14 cellular contexts compared by ENCODE assay signal in the genomic region with DNA sequence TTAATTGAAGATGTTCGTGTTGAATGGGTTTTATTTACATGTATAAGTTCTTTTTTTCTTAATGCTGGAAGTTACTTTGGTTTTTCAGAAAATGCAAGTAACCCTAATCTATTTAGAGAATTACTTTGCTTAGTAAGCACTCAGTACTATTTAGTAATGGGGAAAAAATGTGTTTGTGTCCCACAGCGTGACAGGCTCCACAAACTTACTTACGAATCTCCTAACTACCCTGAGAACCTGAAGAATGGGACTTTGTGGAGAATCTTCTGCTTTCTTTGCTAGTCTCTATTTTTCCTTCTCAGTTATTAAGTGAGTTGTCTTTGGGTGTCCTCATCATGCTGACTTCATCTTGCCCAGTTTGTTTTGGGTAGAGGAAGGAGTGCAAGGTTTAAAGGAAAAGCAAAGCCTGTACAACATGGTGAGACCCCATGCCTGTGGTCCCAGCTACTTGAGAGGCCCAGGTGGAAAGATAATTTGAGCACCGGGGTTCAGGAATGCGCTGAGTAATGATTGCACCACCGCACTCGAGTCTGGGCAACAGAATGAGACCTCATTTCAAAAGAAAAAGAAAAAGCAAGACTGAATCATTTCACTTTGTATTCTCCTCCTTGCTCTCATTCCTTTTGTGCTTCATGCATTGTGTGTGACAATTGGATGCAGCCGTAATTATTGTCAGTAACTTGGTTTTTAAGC. TPM values are rescaled to one million over a fixed set of nuclear protein-coding genes. Genes with fewer than 3 reads are reported as not detected.
DNase-seq lines count a peak whose midpoint lies in the region; ATAC-seq, FAIRE-seq and TF ChIP-seq lines count a peak whose summit lies in the region.
"Had no signal": no experiment of that assay in that cellular context is flagged by ENCODE, and none has a peak within 500 bp of the region (broad histone marks: within the 10 kb centered on the region; RNA-seq: fewer than 3 reads in every experiment).

No MANE protein-coding gene starts in this region.

- H3K27ac ChIP-seq in left lung = peak overlapping the region in 1 of 2 donors; percentile 28

- ATAC-seq in left lung (peak; percentile 54), GM19467 (IDR thresholded peaks at IDR 0.05; ENCODE audit: unreplicated experiment) (no peak), HG02623 (IDR thresholded peaks at IDR 0.05; ENCODE audit: unreplicated experiment) (no peak), HG03095 (IDR thresholded peaks at IDR 0.05; ENCODE audit: unreplicated experiment) (no peak)
- ATAC-seq: left cardiac atrium; stimulated activated effector memory CD8-positive, alpha-beta T cell treated with anti-CD3 and anti-CD28 coated beads, Interleukin-12 subunit alpha, Interleukin-12 subunit beta, amount 100 ng/mL, for 72 hours had no signal

- H3K36me3 ChIP-seq in bronchial epithelial cell (ENCODE audit: control insufficient read depth, insufficient read depth, low read length) (no peaks in the 10 kb centered on the region), left lung (no peaks in the 10 kb centered on the region)

- H3K4me3 ChIP-seq in AG10803 (ENCODE audit: low read length) (no peak overlapping the region), bronchial epithelial cell (ENCODE audit: low read depth, low read length) (no peak overlapping the region), left lung (no peak overlapping the region)

- DNase-seq in AG10803 (ENCODE audit: low read depth) (peak; percentile 38), M059J (ENCODE audit: low read depth) (peak; percentile 69), bronchial epithelial cell (ENCODE audit: low read depth) (peak; percentile 78), left lung (peak in 1 of 2 donors; percentile 47), NCI-H1694 treated with DMSO at 0.1 percent for 48 hours (lab: John Stamatoyannopoulos, UW) (no peak)
- DNase-seq: amniotic stem cell, Karpas-422, left cardiac atrium, NCI-H2171 treated with DMSO at 0.1 percent for 48 hours, occipital lobe had no signal

- FAIRE-seq in bronchial epithelial cell (lab: Jason Lieb, UNC) = no peak

- TF ChIP-seq CTCF in AG10803 (conservative IDR thresholded peaks at IDR 0.05; ENCODE audit: low read length) (no peak), bronchial epithelial cell (IDR thresholded peaks at IDR 0.05; ENCODE audit: insufficient read depth, low read length, severe bottlenecking) (no peak), left lung (IDR thresholded peaks at IDR 0.05) (no peak)

- peaks cover 4 to 11% of the 10 kb centered on the region in 2 donors for H3K4me1 ChIP-seq in left lung

- intact Hi-C loops in left lung (cut with DNase I) = no loop called here

- H3K27me3 ChIP-seq in bronchial epithelial cell (ENCODE audit: control insufficient read depth, insufficient read depth, low read length) (no peaks in the 10 kb centered on the region), left lung (no peaks in the 10 kb centered on the region)

- H3K9me3 ChIP-seq in left lung = no peaks in the 10 kb centered on the region

RNA-seq across cellular contexts. Expression of gene NEDD4L, which starts 10.2 kb away (rescaled TPM):
- 39.1 and 54.1 TPM in 2 replicates for total RNA-seq in M059J (2014; rRNA removed; shearing (Covaris generic))
- total RNA-seq in bronchial epithelial cell = 11.3 and 14.2 TPM in 2 replicates
- 100 to 1,000 TPM; 109 to 159 TPM for total RNA-seq in left lung
